11 cellular contexts compared by ENCODE assay signal in the genomic region with DNA sequence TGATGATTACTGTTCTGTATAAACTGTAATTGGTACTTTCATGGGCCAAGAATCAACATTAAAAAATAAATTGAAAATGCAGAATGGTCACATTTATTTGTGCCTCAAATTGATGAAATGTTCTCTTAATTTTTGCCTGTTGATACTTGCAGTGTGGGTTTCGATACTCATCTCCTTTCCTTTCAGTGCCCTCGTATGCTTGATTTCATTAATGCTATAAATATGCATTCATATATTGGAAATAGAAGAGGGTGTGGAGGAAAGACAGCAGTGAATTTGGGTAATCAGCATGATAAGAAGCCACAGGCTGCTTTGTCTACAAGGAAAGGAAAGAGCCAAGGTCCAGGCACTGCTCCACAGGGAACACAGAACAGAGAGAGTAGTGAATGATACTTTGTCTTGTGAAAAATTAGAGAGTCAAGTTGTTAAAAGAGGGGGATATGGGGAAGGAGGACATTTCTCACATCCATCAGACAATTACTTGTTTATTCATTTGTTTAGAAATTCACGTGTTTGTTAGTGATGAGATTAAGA. TPM values are rescaled to one million over a fixed set of nuclear protein-coding genes. Genes with fewer than 3 reads are reported as not detected.
A peak's percentile ranks its signal among the peaks of the same experiment; 100 is the strongest.
DNase-seq lines count a peak whose midpoint lies in the region; ATAC-seq, FAIRE-seq and TF ChIP-seq lines count a peak whose summit lies in the region.
"Had no signal": no experiment of that assay in that cellular context is flagged by ENCODE, and none has a peak within 500 bp of the region (broad histone marks: within the 10 kb centered on the region; RNA-seq: fewer than 3 reads in every experiment).

No MANE protein-coding gene starts in this region.

- H3K36me3 Mint-ChIP-seq in CD8-positive, alpha-beta T cell: peaks cover 11% of the 10 kb centered on the region

- no peak overlapping the region for H3K23ac ChIP-seq in neuronal stem cell (ENCODE audit: low read depth, low read length, poor library complexity)

- H4K91ac ChIP-seq in neuronal stem cell (ENCODE audit: low read depth, low read length, poor library complexity): no peak overlapping the region

- POLR2A ChIA-PET in CD8-positive, alpha-beta T cell (lab: Charles Lee): interaction anchor here (1.0 to 2.5 kb wide), 3 partner anchors 14 to 691 kb away, joined by 3 to 16 read pairs (median 12); partner anchors contain the start of genes CBR4 and DDX60L
- POLR2A ChIA-PET in endothelial cell of umbilical vein (lab: Charles Lee): interaction anchor here (1.4 kb wide), 1 partner anchor 160 kb away, joined by 3 read pairs; the partner anchor contains the start of gene DDX60L

- H3K79me2 ChIP-seq in endothelial cell of umbilical vein (ENCODE audit: control insufficient read depth, insufficient read depth, low read length): no peaks in the 10 kb centered on the region

- no peak overlapping the region for H3K18ac ChIP-seq in neuronal stem cell (ENCODE audit: low read length)

- FAIRE-seq in endothelial cell of umbilical vein (lab: Jason Lieb, UNC): no peak

- no peak overlapping the region for H3K14ac ChIP-seq in neuronal stem cell (ENCODE audit: low read length)

- H3K79me1 ChIP-seq in neuronal stem cell (ENCODE audit: low read depth, low read length): no peaks in the 10 kb centered on the region

- H4K20me1 ChIP-seq in endothelial cell of umbilical vein (replicated peaks; ENCODE audit: control insufficient read depth, extremely low read depth, insufficient read depth, low read length): no peaks in the 10 kb centered on the region

- H3K27ac ChIP-seq in CD8-positive, alpha-beta T cell (ENCODE audit: low read depth, low read length): peak overlapping the region; percentile 99
- H3K27ac ChIP-seq in endothelial cell of umbilical vein (ENCODE audit: insufficient read depth, low read depth, low read length) (no peak overlapping the region), neuronal stem cell (replicated peaks; ENCODE audit: low read length) (no peak overlapping the region)

- DNase-seq in CD8-positive, alpha-beta T cell: no peak
- DNase-seq in M059J (ENCODE audit: low read depth) (peak; percentile 29), endothelial cell of umbilical vein (ENCODE audit: low read depth, low spot score) (peak; percentile 31), neuronal stem cell (ENCODE audit: low spot score) (no peak), GOT3 (lab: John Stamatoyannopoulos, UW) (no peak), mesenteric fat pad (ENCODE audit: low spot score) (no peak)
- DNase-seq in activated effector memory CD4-positive, alpha-beta T cell treated with anti-CD3 and anti-CD28 coated beads, Interleukin-2, amount 50 U/mL, for 16 hours: no peak
- DNase-seq: activated CD4-positive, alpha-beta T cell treated with anti-CD3 and anti-CD28 coated beads for 1 hour; cerebellar nuclear complex had no signal

- H2AK5ac ChIP-seq in neuronal stem cell (ENCODE audit: low read depth, low read length): no peak overlapping the region

- H3K4me2 ChIP-seq in endothelial cell of umbilical vein (ENCODE audit: insufficient read depth, low read length) (peak overlapping the region; percentile 98), neuronal stem cell (ENCODE audit: insufficient read depth, low read length, poor library complexity, severe bottlenecking) (no peak overlapping the region)

- BruUV-seq in endothelial cell of umbilical vein (replicated peaks; lab: Mats Ljungman, UMichigan): no TSS peak

- no peak for TF ChIP-seq CTCF in CD8-positive, alpha-beta T cell (IDR thresholded peaks at IDR 0.05)
- TF ChIP-seq CTCF in endothelial cell of umbilical vein (IDR thresholded peaks at IDR 0.05; ENCODE audit: extremely low read depth in 1 of 2, insufficient read depth in 1 of 2, low read depth in 1 of 2, low read length in 2 of 2): no peak

- no peaks in the 10 kb centered on the region for H3K9me1 ChIP-seq in endothelial cell of umbilical vein (replicated peaks; ENCODE audit: control insufficient read depth, extremely low read depth, insufficient read depth, low read length)

- peak overlapping the region; percentile 99 for H3K27ac Mint-ChIP-seq in CD8-positive, alpha-beta T cell

- H3K9me3 Mint-ChIP-seq in CD8-positive, alpha-beta T cell: no peaks in the 10 kb centered on the region

- H2BK120ac ChIP-seq in neuronal stem cell (ENCODE audit: low read depth, low read length): no peak overlapping the region

- peak overlapping the region; percentile 98 for H3K4me3 Mint-ChIP-seq in CD8-positive, alpha-beta T cell

- dilution Hi-C loops in endothelial cell of umbilical vein (cut with MboI; ENCODE audit: extremely low pct_ligation_motif_present, low sequenced_read_pairs): no loop called here

- peaks cover 24% of the 10 kb centered on the region for H3K4me1 ChIP-seq in CD8-positive, alpha-beta T cell (ENCODE audit: insufficient read depth, low read length)
- H3K4me1 ChIP-seq in endothelial cell of umbilical vein (ENCODE audit: control insufficient read depth, extremely low read depth, insufficient read depth, low read length) (peaks cover 4% of the 10 kb centered on the region), neuronal stem cell (ENCODE audit: control insufficient read depth in 2 of 2, insufficient read depth in 1 of 2, low read depth in 1 of 2, low read length in 2 of 2) (peaks cover 1 to 5% of the 10 kb centered on the region in 2 donors)

- no peaks in the 10 kb centered on the region for H3K27me3 ChIP-seq in CD8-positive, alpha-beta T cell (ENCODE audit: insufficient read depth, low read length)
- H3K27me3 ChIP-seq in endothelial cell of umbilical vein (ENCODE audit: control insufficient read depth in 2 of 2, insufficient read depth in 2 of 2, low read length in 2 of 2) (no peaks in the 10 kb centered on the region), neuronal stem cell (ENCODE audit: control insufficient read depth in 3 of 3, insufficient read depth in 3 of 3, low read depth in 1 of 3, low read length in 3 of 3) (peaks cover 0 to 5% (median 0%) of the 10 kb centered on the region in 3 experiments)
- H3K27me3 ChIP-seq: tibial nerve had no signal

- peak overlapping the region; percentile 100 for H3K4me3 ChIP-seq in CD8-positive, alpha-beta T cell (ENCODE audit: low read depth, low read length)
- H3K4me3 ChIP-seq in endothelial cell of umbilical vein (replicated peaks in 1 of 3; ENCODE audit: insufficient read depth in 1 of 3, low read depth in 1 of 3, low read length in 3 of 3): peak overlapping the region in 1 of 3 experiments; percentile 97
- H3K4me3 ChIP-seq in neuronal stem cell (ENCODE audit: low read length in 2 of 2): no peak overlapping the region

- H3K4ac ChIP-seq in neuronal stem cell (ENCODE audit: low read length): no peak overlapping the region

- no peak overlapping the region for H4K8ac ChIP-seq in neuronal stem cell (ENCODE audit: low read depth, low read length)

- no peak for TF ChIP-seq POLR2A in endothelial cell of umbilical vein (IDR thresholded peaks at IDR 0.05; ENCODE audit: low read depth, low read length)

- intact Hi-C loops in CD8-positive, alpha-beta T cell (cut with DNase I, micrococcal nuclease): loop anchor here (2.0 to 5.0 kb wide), 5 partner anchors 47 to 1708 kb away; partner anchors contain the start of genes MFAP3L (in 2 of the 2), DDX60L (in 1 of the 2) and HPF1 (in 1 of the 2)
- intact Hi-C loops in endothelial cell of umbilical vein (cut with micrococcal nuclease): loop anchor here (2.0 to 5.0 kb wide), 5 partner anchors 65 to 1972 kb away; no protein-coding TSS in a partner anchor

- H3K27me3 Mint-ChIP-seq in CD8-positive, alpha-beta T cell (ENCODE audit: low read depth): no peaks in the 10 kb centered on the region

- H2BK15ac ChIP-seq in neuronal stem cell (ENCODE audit: low read length): no peak overlapping the region

- H2BK12ac ChIP-seq in neuronal stem cell (ENCODE audit: low read length): no peak overlapping the region

- no peaks in the 10 kb centered on the region for H3K36me3 ChIP-seq in CD8-positive, alpha-beta T cell (ENCODE audit: insufficient read depth, low read length)
- H3K36me3 ChIP-seq in endothelial cell of umbilical vein (ENCODE audit: control insufficient read depth in 2 of 2, extremely low read depth in 1 of 2, insufficient read depth in 2 of 2, low read length in 2 of 2) (no peaks in the 10 kb centered on the region), neuronal stem cell (replicated peaks in 1 of 2; ENCODE audit: control insufficient read depth in 2 of 2, insufficient read depth in 2 of 2, low read length in 2 of 2) (no peaks in the 10 kb centered on the region)

- H3K9me3 ChIP-seq in CD8-positive, alpha-beta T cell (ENCODE audit: low read length): no peaks in the 10 kb centered on the region
- H3K9me3 ChIP-seq in endothelial cell of umbilical vein (replicated peaks; ENCODE audit: control insufficient read depth, insufficient read depth, low read length): no peaks in the 10 kb centered on the region
- H3K9me3 ChIP-seq in neuronal stem cell (replicated peaks in 1 of 2; ENCODE audit: control insufficient read depth in 2 of 2, insufficient read depth in 1 of 2, low read depth in 1 of 2, low read length in 2 of 2): no peaks in the 10 kb centered on the region
- H3K9me3 ChIP-seq: tibial nerve had no signal

- no peak for ATAC-seq in CD8-positive, alpha-beta T cell
- ATAC-seq in GM18511 (IDR thresholded peaks at IDR 0.05; ENCODE audit: unreplicated experiment): no peak

- WGBS in neuronal stem cell (ENCODE audit: extremely low coverage in 2 of 2, insufficient read length in 2 of 2, insufficient replicate concordance in 1 of 2), 2 donors: no CpG with 5 or more reads among the region's 3 CpGs

- no peak overlapping the region for H2BK5ac ChIP-seq in neuronal stem cell (ENCODE audit: low read length)

- H3K9ac ChIP-seq in endothelial cell of umbilical vein (replicated peaks; ENCODE audit: extremely low read depth, insufficient read depth, low read length): no peak overlapping the region
- H3K9ac ChIP-seq in neuronal stem cell (ENCODE audit: low read depth, low read length, poor library complexity): no peak overlapping the region

- H3K4me1 Mint-ChIP-seq in CD8-positive, alpha-beta T cell (ENCODE audit: low read depth): peaks cover 39% of the 10 kb centered on the region

- H2AFZ ChIP-seq in endothelial cell of umbilical vein (ENCODE audit: low read depth, low read length): peak overlapping the region; percentile 69
- peak overlapping the region; percentile 97 for H2AFZ ChIP-seq in neuronal stem cell (ENCODE audit: low read length)

- CTCF ChIA-PET in CD8-positive, alpha-beta T cell (lab: Charles Lee): interaction anchor here (1.4 kb wide), 1 partner anchor 28 kb away, joined by 3 read pairs; no protein-coding TSS in a partner anchor
- CTCF ChIA-PET in endothelial cell of umbilical vein (lab: Charles Lee): interaction anchor here (2.9 kb wide), 1 partner anchor 14 kb away, joined by 10 read pairs; no protein-coding TSS in a partner anchor

RNA-seq across cellular contexts. Expression of gene DDX60, which starts 1.0 kb away (rescaled TPM):
- total RNA-seq in CD8-positive, alpha-beta T cell: 10 to 100 TPM in 1 of 2 experiments, 1 to 10 TPM in 1; 8.2 to 10.1 TPM
- 37.4 and 43.9 TPM in 2 replicates for total RNA-seq in M059J (2014; rRNA removed; shearing (Covaris generic))
- total RNA-seq in endothelial cell of umbilical vein: 7.9 and 9.3 TPM in 2 replicates
- 1.9 and 3.8 TPM in 2 replicates for polyA plus RNA-seq in endothelial cell of umbilical vein
- 4.0 and 5.6 TPM in 2 replicates for polyA plus RNA-seq in endothelial cell of umbilical vein (2011; cell fraction: cytosol; rRNA removed)
- 12.3 and 16.1 TPM in 2 replicates for polyA plus RNA-seq in endothelial cell of umbilical vein (2011; cell fraction: nucleus; rRNA removed)
- 5.1 and 5.8 TPM in 2 replicates for polyA plus RNA-seq in endothelial cell of umbilical vein (2012)
- polyA minus RNA-seq in endothelial cell of umbilical vein: 8.6 and 9.2 TPM in 2 replicates
- 4.0 TPM for polyA minus RNA-seq in endothelial cell of umbilical vein (2011; cell fraction: cytosol; rRNA and poly(A)+ RNA removed)
- 15.4 and 21.4 TPM in 2 replicates for polyA minus RNA-seq in endothelial cell of umbilical vein (2011; cell fraction: nucleus; rRNA and poly(A)+ RNA removed)
- polyA plus RNA-seq in neuronal stem cell (2013, experiment 1 of 2): 1.0 TPM
- polyA plus RNA-seq in neuronal stem cell (2013, experiment 2 of 2): 1.3 TPM
- 12.5 TPM for total RNA-seq in mesenteric fat pad

Comparison
In these comparisons a context has a peak if more than half of its experiments do, and no peak if none do; other contexts are left out.
1. DNase-seq: peak in M059J (single experiment) and endothelial cell of umbilical vein (single experiment); none in CD8-positive, alpha-beta T cell (0 of 7), neuronal stem cell (single experiment), GOT3 (single experiment), mesenteric fat pad (single experiment) and activated effector memory CD4-positive, alpha-beta T cell treated with anti-CD3 and anti-CD28 coated beads, Interleukin-2, amount 50 U/mL, for 16 hours (single experiment).